Comparison of ENCODE assay signal across 13 cellular contexts in the genomic region with DNA sequence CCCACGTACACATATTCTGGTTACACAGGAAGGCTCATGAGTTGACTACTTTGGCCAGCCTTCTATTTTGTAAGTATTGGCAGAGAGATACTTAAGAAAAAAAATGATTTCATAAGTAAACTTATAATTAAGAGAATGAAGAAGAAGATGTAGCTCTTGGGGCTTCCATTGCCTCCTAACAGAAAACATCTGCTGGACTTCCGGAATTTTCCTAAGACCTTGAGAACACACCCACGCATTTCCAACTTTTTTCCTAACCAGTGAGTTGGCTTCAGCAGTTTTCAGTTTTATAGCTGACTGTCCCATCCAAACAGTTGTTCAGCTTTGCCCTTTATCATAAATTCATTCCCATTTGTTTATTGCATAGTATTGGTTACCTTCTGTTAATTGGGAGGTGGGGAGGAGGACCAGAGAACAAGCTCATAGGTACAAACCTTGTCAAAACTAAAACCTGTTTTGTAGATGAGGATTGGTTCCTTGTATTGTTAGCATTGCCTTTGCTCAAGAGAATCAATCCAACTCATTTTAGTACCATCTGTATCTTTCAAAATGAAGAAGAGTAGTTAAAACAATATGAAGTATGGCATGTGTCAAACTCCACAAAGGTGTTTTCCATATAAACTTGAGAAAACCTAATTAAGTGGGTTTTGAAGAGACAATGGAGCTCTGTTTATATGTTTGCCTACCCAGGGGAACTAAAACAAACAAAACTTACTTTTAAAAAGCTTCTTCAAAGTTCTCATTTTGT.
DNase-seq lines count a peak whose midpoint lies in the region; ATAC-seq and TF ChIP-seq lines count a peak whose summit lies in the region.
"Had no signal": no experiment of that assay in that cellular context is flagged by ENCODE, and none has a peak within 500 bp of the region (broad histone marks: within the 10 kb centered on the region; RNA-seq: fewer than 3 reads in every experiment).

No MANE protein-coding gene starts in this region.

- no peak for ATAC-seq in activated CD8-positive, alpha-beta T cell treated with anti-CD3 and anti-CD28 coated beads for 36 hours
- no peak for ATAC-seq in GM19463 (IDR thresholded peaks at IDR 0.05; ENCODE audit: unreplicated experiment)
- ATAC-seq: activated CD8-positive, alpha-beta memory T cell treated with anti-CD3 and anti-CD28 coated beads, Interleukin-2, amount 10 ng/mL, durations not matched to agents 7 days and 5 days had no signal

- H3K27ac ChIP-seq in brain microvascular endothelial cell (peak overlapping the region; percentile 100), left ventricle myocardium inferior (replicated peaks) (peak overlapping the region; percentile 86)

- no peaks in the 10 kb centered on the region for H3K36me3 Mint-ChIP-seq in activated CD8-positive, alpha-beta T cell treated with anti-CD3 and anti-CD28 coated beads for 36 hours (ENCODE audit: low read depth)
- peaks cover 5% of the 10 kb centered on the region for H3K36me3 Mint-ChIP-seq in Calu3 (ENCODE audit: insufficient read depth, unreplicated experiment)
- H3K36me3 Mint-ChIP-seq: activated CD8-positive, alpha-beta memory T cell treated with anti-CD3 and anti-CD28 coated beads, Interleukin-2, amount 10 ng/mL, durations not matched to agents 7 days and 5 days had no signal

- H3K9me3 ChIP-seq in left ventricle myocardium inferior (replicated peaks), result no peaks in the 10 kb centered on the region
- no peaks in the 10 kb centered on the region for H3K9me3 ChIP-seq in skeletal muscle satellite cell (replicated peaks; ENCODE audit: low read length)

- TF ChIP-seq CTCF in brain microvascular endothelial cell (IDR thresholded peaks at IDR 0.05; ENCODE audit: low read depth, low read length, missing control alignments), result no peak
- TF ChIP-seq CTCF in left ventricle myocardium inferior (IDR thresholded peaks at IDR 0.05; ENCODE audit: borderline replicate concordance), result no peak
- TF ChIP-seq CTCF in activated CD8-positive, alpha-beta T cell treated with anti-CD3 and anti-CD28 coated beads for 36 hours (IDR thresholded peaks at IDR 0.05), result no peak
- no peak for TF ChIP-seq CTCF in Calu3 (IDR thresholded peaks at IDR 0.05; ENCODE audit: unreplicated experiment)

- H3K27me3 Mint-ChIP-seq in activated CD8-positive, alpha-beta T cell treated with anti-CD3 and anti-CD28 coated beads for 36 hours, result peaks cover 51% of the 10 kb centered on the region
- no peaks in the 10 kb centered on the region for H3K27me3 Mint-ChIP-seq in Calu3 (ENCODE audit: unreplicated experiment)

- BruUV-seq in Calu3 (replicated peaks; lab: Mats Ljungman, UMichigan), result no TSS peak

- H3K27ac Mint-ChIP-seq in activated CD8-positive, alpha-beta T cell treated with anti-CD3 and anti-CD28 coated beads for 36 hours, result no peak overlapping the region
- no peak overlapping the region for H3K27ac Mint-ChIP-seq in Calu3 (ENCODE audit: unreplicated experiment)
- H3K27ac Mint-ChIP-seq: activated CD8-positive, alpha-beta memory T cell treated with anti-CD3 and anti-CD28 coated beads, Interleukin-2, amount 10 ng/mL, durations not matched to agents 7 days and 5 days; dendritic cell treated with granulocyte-macrophage colony-stimulating factor and Interleukin-4, amounts not matched to agents 40 ng/mL and 50 ng/mL, for 4 days had no signal

- H3K4me1 Mint-ChIP-seq in activated CD8-positive, alpha-beta T cell treated with anti-CD3 and anti-CD28 coated beads for 36 hours (ENCODE audit: low read depth), result peaks cover 2% of the 10 kb centered on the region
- peaks cover 7% of the 10 kb centered on the region for H3K4me1 Mint-ChIP-seq in Calu3 (ENCODE audit: low read depth, unreplicated experiment)
- H3K4me1 Mint-ChIP-seq: activated CD8-positive, alpha-beta memory T cell treated with anti-CD3 and anti-CD28 coated beads, Interleukin-2, amount 10 ng/mL, durations not matched to agents 7 days and 5 days had no signal

- H3K4me2 ChIP-seq in skeletal muscle satellite cell (ENCODE audit: low read length), result no peak overlapping the region

- DNase-seq in EH (ENCODE audit: low read depth) (peak; percentile 88), brain microvascular endothelial cell (no peak), left ventricle myocardium inferior (no peak), germinal center (ENCODE audit: low spot score) (no peak), Calu3 (no peak)
- no peak for DNase-seq in activated CD8-positive, alpha-beta T cell treated with anti-CD3 and anti-CD28 coated beads for 36 hours
- DNase-seq: activated CD8-positive, alpha-beta memory T cell treated with anti-CD3 and anti-CD28 coated beads, Interleukin-2, amount 10 ng/mL, durations not matched to agents 7 days and 5 days; activated naive CD4-positive, alpha-beta T cell treated with anti-CD3 and anti-CD28 coated beads, Interleukin-2, amount 50 U/mL, for 16 hours; DMS79 treated with DMSO at 0.1 percent for 48 hours had no signal

- H3K27me3 ChIP-seq in brain microvascular endothelial cell (replicated peaks), result no peaks in the 10 kb centered on the region
- H3K27me3 ChIP-seq in left ventricle myocardium inferior (ENCODE audit: low read depth), result no peaks in the 10 kb centered on the region
- no peaks in the 10 kb centered on the region for H3K27me3 ChIP-seq in skeletal muscle satellite cell (ENCODE audit: control insufficient read depth, insufficient read depth, low read length)

- H3K9ac ChIP-seq in skeletal muscle satellite cell (ENCODE audit: low read depth, low read length), result peak overlapping the region; percentile 91

- POLR2A ChIA-PET in activated CD8-positive, alpha-beta T cell treated with anti-CD3 and anti-CD28 coated beads for 36 hours (lab: Charles Lee), result no interaction called here

- H3K4me3 ChIP-seq in brain microvascular endothelial cell (ENCODE audit: low read depth, low read length), result no peak overlapping the region
- no peak overlapping the region for H3K4me3 ChIP-seq in left ventricle myocardium inferior
- H3K4me3 ChIP-seq in skeletal muscle satellite cell (ENCODE audit: low read length), result no peak overlapping the region

- no peaks in the 10 kb centered on the region for H3K9me3 Mint-ChIP-seq in activated CD8-positive, alpha-beta T cell treated with anti-CD3 and anti-CD28 coated beads for 36 hours
- no peaks in the 10 kb centered on the region for H3K9me3 Mint-ChIP-seq in Calu3 (ENCODE audit: low read depth, unreplicated experiment)
- H3K9me3 Mint-ChIP-seq: dendritic cell treated with granulocyte-macrophage colony-stimulating factor and Interleukin-4, amounts not matched to agents 40 ng/mL and 50 ng/mL, for 4 days; neural crest cell had no signal

- H3K4me3 Mint-ChIP-seq in activated CD8-positive, alpha-beta T cell treated with anti-CD3 and anti-CD28 coated beads for 36 hours, result no peak overlapping the region
- H3K4me3 Mint-ChIP-seq in Calu3 (ENCODE audit: low read depth, unreplicated experiment), result no peak overlapping the region
- H3K4me3 Mint-ChIP-seq: activated CD8-positive, alpha-beta memory T cell treated with anti-CD3 and anti-CD28 coated beads, Interleukin-2, amount 10 ng/mL, durations not matched to agents 7 days and 5 days; dendritic cell treated with granulocyte-macrophage colony-stimulating factor and Interleukin-4, amounts not matched to agents 40 ng/mL and 50 ng/mL, for 4 days; neural crest cell had no signal

- intact Hi-C loops in left ventricle myocardium inferior (cut with micrococcal nuclease), result no loop called here
- intact Hi-C loops in activated CD8-positive, alpha-beta T cell treated with anti-CD3 and anti-CD28 coated beads for 36 hours (cut with micrococcal nuclease), result no loop called here
- intact Hi-C loops in Calu3 (cut with micrococcal nuclease; ENCODE audit: unreplicated experiment), result no loop called here

- CTCF ChIA-PET in activated CD8-positive, alpha-beta T cell treated with anti-CD3 and anti-CD28 coated beads for 36 hours (lab: Charles Lee), result interaction anchor here (1.0 to 1.6 kb wide), 5 partner anchors 9 to 177 kb away, joined by 3 to 6 read pairs (median 4); no protein-coding TSS in a partner anchor
- CTCF ChIA-PET in Calu3 (lab: Charles Lee), result no interaction called here

- peaks cover 7% of the 10 kb centered on the region for H3K36me3 ChIP-seq in brain microvascular endothelial cell (replicated peaks)
- no peaks in the 10 kb centered on the region for H3K36me3 ChIP-seq in left ventricle myocardium inferior
- H3K36me3 ChIP-seq in skeletal muscle satellite cell (ENCODE audit: insufficient read depth, low read length), result no peaks in the 10 kb centered on the region

- H3K4me1 ChIP-seq in left ventricle myocardium inferior, result peaks cover 82% of the 10 kb centered on the region
- H3K4me1 ChIP-seq in skeletal muscle satellite cell (ENCODE audit: control insufficient read depth, insufficient read depth, low read length), result peaks cover 96% of the 10 kb centered on the region

- in situ Hi-C loops in brain microvascular endothelial cell (cut with HindIII; ENCODE audit: low pct_ligation_motif_present, low sequenced_read_pairs), result no loop called here
